28 cellular contexts compared by ENCODE assay signal in the genomic region with DNA sequence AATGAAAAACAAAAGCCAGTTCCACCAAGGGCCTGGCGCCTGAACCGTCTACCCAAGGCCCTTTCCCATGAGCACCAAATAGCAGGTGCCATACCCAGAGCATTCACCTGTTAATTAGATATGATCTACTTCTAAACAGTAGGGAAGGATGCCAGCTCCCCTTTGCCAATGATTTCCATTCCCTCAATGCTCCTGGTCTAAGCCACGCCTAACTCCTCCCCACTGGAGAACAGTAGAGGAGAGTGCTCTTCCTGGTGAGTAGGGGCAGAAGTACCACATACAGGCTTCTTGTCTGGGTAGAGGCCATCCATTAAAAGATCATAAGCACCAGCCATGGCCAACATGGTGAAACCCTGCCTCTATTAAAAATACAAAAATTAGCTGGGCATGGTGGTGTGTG. TPM values are rescaled to one million over a fixed set of nuclear protein-coding genes. Genes with fewer than 3 reads are reported as not detected.
DNase-seq lines count a peak whose midpoint lies in the region; ATAC-seq lines count a peak whose summit lies in the region.
"Had no signal": no experiment of that assay in that cellular context is flagged by ENCODE, and none has a peak within 500 bp of the region (broad histone marks: within the 10 kb centered on the region; RNA-seq: fewer than 3 reads in every experiment).

No MANE protein-coding gene starts in this region.

- no peak overlapping the region for H3K4me3 Mint-ChIP-seq in stimulated activated effector memory CD8-positive, alpha-beta T cell treated with anti-CD3 and anti-CD28 coated beads, Interleukin-12 subunit alpha, Interleukin-12 subunit beta, amount 100 ng/mL, for 72 hours
- H3K4me3 Mint-ChIP-seq: activated CD4-positive, alpha-beta memory T cell treated with anti-CD3 and anti-CD28 coated beads for 36 hours; activated naive CD8-positive, alpha-beta T cell treated with anti-CD3 and anti-CD28 coated beads, Interleukin-2, amount 50 U/mL, for 24 hours; activated T-cell treated with anti-CD3 and anti-CD28 coated beads, Interleukin-2, amount 50 U/mL, for 72 hours; naive thymus-derived CD4-positive, alpha-beta T cell; stimulated activated naive CD8-positive, alpha-beta T cell treated with anti-CD3 and anti-CD28 coated beads, Interleukin-15, Interleukin-2, amounts not matched to agents 100 ng/mL and 50 ng/mL, for 24 hours; T-helper 2 cell treated with Interferon-gamma antibody and Interleukin-4, amounts not matched to agents 5 μg/mL and 100 μg/mL, for 36 hours had no signal

- intact Hi-C loops in left colon (cut with DNase I, micrococcal nuclease) = no loop called here

- peaks cover 5% of the 10 kb centered on the region for H3K36me3 Mint-ChIP-seq in stimulated activated effector memory CD8-positive, alpha-beta T cell treated with anti-CD3 and anti-CD28 coated beads, Interleukin-12 subunit alpha, Interleukin-12 subunit beta, amount 100 ng/mL, for 72 hours

- no peaks in the 10 kb centered on the region for H3K9me3 Mint-ChIP-seq in stimulated activated effector memory CD8-positive, alpha-beta T cell treated with anti-CD3 and anti-CD28 coated beads, Interleukin-12 subunit alpha, Interleukin-12 subunit beta, amount 100 ng/mL, for 72 hours
- H3K9me3 Mint-ChIP-seq: activated naive CD8-positive, alpha-beta T cell treated with anti-CD3 and anti-CD28 coated beads, Interleukin-2, amount 50 U/mL, for 24 hours; activated T-cell treated with anti-CD3 and anti-CD28 coated beads, Interleukin-2, amount 50 U/mL, for 72 hours; stimulated activated naive CD8-positive, alpha-beta T cell treated with anti-CD3 and anti-CD28 coated beads, Interleukin-15, Interleukin-2, amounts not matched to agents 100 ng/mL and 50 ng/mL, for 24 hours; T-helper 2 cell treated with Interferon-gamma antibody and Interleukin-4, amounts not matched to agents 5 μg/mL and 100 μg/mL, for 36 hours had no signal

- peaks cover 49% of the 10 kb centered on the region for H3K4me1 Mint-ChIP-seq in stimulated activated effector memory CD8-positive, alpha-beta T cell treated with anti-CD3 and anti-CD28 coated beads, Interleukin-12 subunit alpha, Interleukin-12 subunit beta, amount 100 ng/mL, for 72 hours

- peak; percentile 59 for ATAC-seq in left colon
- ATAC-seq in stimulated activated effector memory CD8-positive, alpha-beta T cell treated with anti-CD3 and anti-CD28 coated beads, Interleukin-12 subunit alpha, Interleukin-12 subunit beta, amount 100 ng/mL, for 72 hours = no peak
- no peak for ATAC-seq in stimulated activated naive CD8-positive, alpha-beta T cell treated with anti-CD3 and anti-CD28 coated beads, Interleukin-15, Interleukin-2, amounts not matched to agents 100 U/mL and 50 U/mL, for 24 hours
- ATAC-seq: activated naive CD8-positive, alpha-beta T cell treated with anti-CD3 and anti-CD28 coated beads, Interleukin-2, amount 50 U/mL, for 24 hours; activated T-cell treated with anti-CD3 and anti-CD28 coated beads, Interleukin-2, amount 50 U/mL, for 72 hours; left ventricle myocardium superior; naive thymus-derived CD4-positive, alpha-beta T cell; psoas muscle had no signal

- DNase-seq in COR-L47 (lab: John Stamatoyannopoulos, UW) (peak; percentile 52), NCI-H2081 treated with DMSO at 0.1 percent for 48 hours (lab: John Stamatoyannopoulos, UW) (peak; percentile 3), left colon (no peak), HK-2 (ENCODE audit: unreplicated experiment) (no peak), AG08395 (ENCODE audit: low spot score) (no peak)
- no peak for DNase-seq in stimulated activated effector memory CD8-positive, alpha-beta T cell treated with anti-CD3 and anti-CD28 coated beads, Interleukin-12 subunit alpha, Interleukin-12 subunit beta, amount 100 ng/mL, for 72 hours (ENCODE audit: low spot score in 2 of 2)
- DNase-seq in stimulated activated naive CD8-positive, alpha-beta T cell treated with anti-CD3 and anti-CD28 coated beads, Interleukin-15, Interleukin-2, amounts not matched to agents 100 U/mL and 50 U/mL, for 24 hours = no peak
- DNase-seq: activated CD4-positive, alpha-beta memory T cell treated with anti-CD3 and anti-CD28 coated beads for 36 hours; activated CD4-positive, CD25-positive, alpha-beta regulatory T cell treated with anti-CD3 and anti-CD28 coated beads, Interleukin-2, amount 50 U/mL, for 72 hours; activated naive CD8-positive, alpha-beta T cell treated with anti-CD3 and anti-CD28 coated beads, Interleukin-2, amount 50 U/mL, for 24 hours; activated T-cell treated with anti-CD3 and anti-CD28 coated beads, Interleukin-2, amount 50 U/mL, for 72 hours; Caco-2; caudate nucleus; DMS53; foreskin melanocyte; heart right ventricle; left ventricle myocardium superior; MG63; naive thymus-derived CD4-positive, alpha-beta T cell; NCI-H1417; occipital lobe; Peyer's patch; psoas muscle; SHP77 treated with DMSO at 0.1 percent for 48 hours; sigmoid colon; testis had no signal

- H3K27ac Mint-ChIP-seq in stimulated activated effector memory CD8-positive, alpha-beta T cell treated with anti-CD3 and anti-CD28 coated beads, Interleukin-12 subunit alpha, Interleukin-12 subunit beta, amount 100 ng/mL, for 72 hours = peak overlapping the region; percentile 71
- H3K27ac Mint-ChIP-seq: activated CD4-positive, alpha-beta memory T cell treated with anti-CD3 and anti-CD28 coated beads for 36 hours; activated naive CD8-positive, alpha-beta T cell treated with anti-CD3 and anti-CD28 coated beads, Interleukin-2, amount 50 U/mL, for 24 hours; naive thymus-derived CD4-positive, alpha-beta T cell; stimulated activated naive CD8-positive, alpha-beta T cell treated with anti-CD3 and anti-CD28 coated beads, Interleukin-15, Interleukin-2, amounts not matched to agents 100 ng/mL and 50 ng/mL, for 24 hours; T-helper 2 cell treated with Interferon-gamma antibody and Interleukin-4, amounts not matched to agents 5 μg/mL and 100 μg/mL, for 36 hours had no signal

RNA-seq across cellular contexts. Expression of gene PACSIN2, which starts 40.7 kb away (rescaled TPM):
- 100 to 1,000 TPM; 191 to 219 TPM for total RNA-seq in left colon

Comparison
In these comparisons a context has a peak if more than half of its experiments do, and no peak if none do; other contexts are left out.
1. DNase-seq: peak in COR-L47 (single experiment) and NCI-H2081 treated with DMSO at 0.1 percent for 48 hours (single experiment); none in left colon (0 of 2), stimulated activated effector memory CD8-positive, alpha-beta T cell treated with anti-CD3 and anti-CD28 coated beads, Interleukin-12 subunit alpha, Interleukin-12 subunit beta, amount 100 ng/mL, for 72 hours (0 of 2), HK-2 (single experiment), stimulated activated naive CD8-positive, alpha-beta T cell treated with anti-CD3 and anti-CD28 coated beads, Interleukin-15, Interleukin-2, amounts not matched to agents 100 U/mL and 50 U/mL, for 24 hours (single experiment) and AG08395 (single experiment).